2 cellular contexts compared by ENCODE assay signal in the genomic region with DNA sequence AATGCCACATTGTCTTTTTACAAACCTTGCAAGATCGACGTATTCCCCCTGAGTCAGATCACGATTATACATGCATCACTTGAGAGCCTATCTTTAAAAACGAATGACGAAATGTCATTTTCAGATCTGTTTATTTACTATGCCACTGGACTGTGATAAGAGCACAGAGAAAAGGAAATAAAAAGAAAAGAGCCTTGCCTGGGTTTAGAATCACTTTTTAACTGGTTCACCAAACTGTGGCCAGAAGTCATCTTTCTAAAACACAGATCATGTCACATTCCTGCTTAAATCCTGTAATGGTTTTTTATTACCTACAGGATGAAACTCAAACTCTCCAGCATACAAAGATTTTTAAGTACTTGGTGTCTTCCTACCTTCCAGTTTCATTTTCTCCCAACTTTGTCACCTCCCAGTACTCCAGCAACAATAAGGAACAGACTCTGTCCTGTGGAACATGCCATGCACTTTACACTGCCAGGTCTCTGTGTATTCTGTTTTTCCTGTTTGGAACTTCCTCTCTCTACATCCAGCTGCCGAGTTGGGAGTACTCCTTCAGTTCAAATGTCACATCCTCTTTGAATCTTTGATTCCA.
TF ChIP-seq lines count a peak whose summit lies in the region.

No MANE protein-coding gene starts in this region.

TF ChIP-seq in GM12891, 5 proteins besides CTCF, POLR2A, EP300 and RAD21 (continued from another document):
- TF ChIP-seq POU2F2 (IDR thresholded peaks at IDR 0.05; ENCODE audit: low read depth, low read length): no peak
TF ChIP-seq in GM12891: peak in this region for 1.

TF ChIP-seq in WTC11, 78 proteins besides CTCF, POLR2A, EP300 and RAD21:
- TF ChIP-seq, protein P1, sequence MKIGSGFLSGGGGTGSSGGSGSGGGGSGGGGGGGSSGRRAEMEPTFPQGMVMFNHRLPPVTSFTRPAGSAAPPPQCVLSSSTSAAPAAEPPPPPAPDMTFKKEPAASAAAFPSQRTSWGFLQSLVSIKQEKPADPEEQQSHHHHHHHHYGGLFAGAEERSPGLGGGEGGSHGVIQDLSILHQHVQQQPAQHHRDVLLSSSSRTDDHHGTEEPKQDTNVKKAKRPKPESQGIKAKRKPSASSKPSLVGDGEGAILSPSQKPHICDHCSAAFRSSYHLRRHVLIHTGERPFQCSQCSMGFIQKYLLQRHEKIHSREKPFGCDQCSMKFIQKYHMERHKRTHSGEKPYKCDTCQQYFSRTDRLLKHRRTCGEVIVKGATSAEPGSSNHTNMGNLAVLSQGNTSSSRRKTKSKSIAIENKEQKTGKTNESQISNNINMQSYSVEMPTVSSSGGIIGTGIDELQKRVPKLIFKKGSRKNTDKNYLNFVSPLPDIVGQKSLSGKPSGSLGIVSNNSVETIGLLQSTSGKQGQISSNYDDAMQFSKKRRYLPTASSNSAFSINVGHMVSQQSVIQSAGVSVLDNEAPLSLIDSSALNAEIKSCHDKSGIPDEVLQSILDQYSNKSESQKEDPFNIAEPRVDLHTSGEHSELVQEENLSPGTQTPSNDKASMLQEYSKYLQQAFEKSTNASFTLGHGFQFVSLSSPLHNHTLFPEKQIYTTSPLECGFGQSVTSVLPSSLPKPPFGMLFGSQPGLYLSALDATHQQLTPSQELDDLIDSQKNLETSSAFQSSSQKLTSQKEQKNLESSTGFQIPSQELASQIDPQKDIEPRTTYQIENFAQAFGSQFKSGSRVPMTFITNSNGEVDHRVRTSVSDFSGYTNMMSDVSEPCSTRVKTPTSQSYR (CRISPR knock-in tag; IDR thresholded peaks at IDR 0.05): no peak
- TF ChIP-seq, protein P2, sequence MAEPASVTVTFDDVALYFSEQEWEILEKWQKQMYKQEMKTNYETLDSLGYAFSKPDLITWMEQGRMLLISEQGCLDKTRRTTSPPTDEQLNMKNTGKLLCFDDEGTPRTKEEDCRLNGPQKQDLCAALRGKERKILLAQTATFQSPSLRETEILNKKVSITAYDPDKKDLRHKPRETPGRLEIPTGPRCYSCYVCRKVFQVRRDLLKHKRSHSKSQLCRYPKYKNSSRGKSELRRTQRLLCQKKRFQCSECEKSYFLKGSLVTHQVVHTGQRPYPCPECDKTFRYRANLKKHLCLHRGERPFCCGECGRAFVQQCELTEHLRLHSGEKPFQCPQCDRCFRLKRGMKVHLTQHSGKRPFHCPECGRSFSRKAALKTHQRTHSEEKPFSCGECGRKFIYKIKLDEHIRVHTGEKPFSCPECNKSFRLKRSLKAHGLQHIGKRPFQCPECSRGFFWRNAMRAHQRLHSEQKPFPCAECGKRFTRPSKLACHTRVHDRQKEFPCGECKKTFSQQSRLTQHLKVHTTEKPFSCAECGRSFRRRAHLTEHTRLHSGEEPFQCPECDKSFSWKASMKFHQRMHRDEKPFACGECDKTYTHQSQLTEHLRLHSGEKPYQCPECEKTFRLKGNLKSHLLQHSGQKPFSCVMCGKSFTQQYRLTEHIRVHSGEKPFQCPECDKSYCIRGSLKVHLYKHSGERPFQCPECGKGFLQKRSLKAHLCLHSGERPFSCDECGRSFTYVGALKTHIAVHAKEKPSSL (CRISPR knock-in tag; conservative IDR thresholded peaks at IDR 0.05): no peak
- TF ChIP-seq ATF1 (CRISPR knock-in tag; IDR thresholded peaks at IDR 0.05) (no peak), ZNF423 (CRISPR knock-in tag; IDR thresholded peaks at IDR 0.05) (no peak)
- TF ChIP-seq, protein P3, sequence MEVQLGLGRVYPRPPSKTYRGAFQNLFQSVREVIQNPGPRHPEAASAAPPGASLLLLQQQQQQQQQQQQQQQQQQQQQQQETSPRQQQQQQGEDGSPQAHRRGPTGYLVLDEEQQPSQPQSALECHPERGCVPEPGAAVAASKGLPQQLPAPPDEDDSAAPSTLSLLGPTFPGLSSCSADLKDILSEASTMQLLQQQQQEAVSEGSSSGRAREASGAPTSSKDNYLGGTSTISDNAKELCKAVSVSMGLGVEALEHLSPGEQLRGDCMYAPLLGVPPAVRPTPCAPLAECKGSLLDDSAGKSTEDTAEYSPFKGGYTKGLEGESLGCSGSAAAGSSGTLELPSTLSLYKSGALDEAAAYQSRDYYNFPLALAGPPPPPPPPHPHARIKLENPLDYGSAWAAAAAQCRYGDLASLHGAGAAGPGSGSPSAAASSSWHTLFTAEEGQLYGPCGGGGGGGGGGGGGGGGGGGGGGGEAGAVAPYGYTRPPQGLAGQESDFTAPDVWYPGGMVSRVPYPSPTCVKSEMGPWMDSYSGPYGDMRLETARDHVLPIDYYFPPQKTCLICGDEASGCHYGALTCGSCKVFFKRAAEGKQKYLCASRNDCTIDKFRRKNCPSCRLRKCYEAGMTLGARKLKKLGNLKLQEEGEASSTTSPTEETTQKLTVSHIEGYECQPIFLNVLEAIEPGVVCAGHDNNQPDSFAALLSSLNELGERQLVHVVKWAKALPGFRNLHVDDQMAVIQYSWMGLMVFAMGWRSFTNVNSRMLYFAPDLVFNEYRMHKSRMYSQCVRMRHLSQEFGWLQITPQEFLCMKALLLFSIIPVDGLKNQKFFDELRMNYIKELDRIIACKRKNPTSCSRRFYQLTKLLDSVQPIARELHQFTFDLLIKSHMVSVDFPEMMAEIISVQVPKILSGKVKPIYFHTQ (CRISPR knock-in tag; IDR thresholded peaks at IDR 0.05): no peak
- TF ChIP-seq, protein P4, sequence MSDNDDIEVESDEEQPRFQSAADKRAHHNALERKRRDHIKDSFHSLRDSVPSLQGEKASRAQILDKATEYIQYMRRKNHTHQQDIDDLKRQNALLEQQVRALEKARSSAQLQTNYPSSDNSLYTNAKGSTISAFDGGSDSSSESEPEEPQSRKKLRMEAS (CRISPR knock-in tag; IDR thresholded peaks at IDR 0.05): no peak
